In the genomic region with DNA sequence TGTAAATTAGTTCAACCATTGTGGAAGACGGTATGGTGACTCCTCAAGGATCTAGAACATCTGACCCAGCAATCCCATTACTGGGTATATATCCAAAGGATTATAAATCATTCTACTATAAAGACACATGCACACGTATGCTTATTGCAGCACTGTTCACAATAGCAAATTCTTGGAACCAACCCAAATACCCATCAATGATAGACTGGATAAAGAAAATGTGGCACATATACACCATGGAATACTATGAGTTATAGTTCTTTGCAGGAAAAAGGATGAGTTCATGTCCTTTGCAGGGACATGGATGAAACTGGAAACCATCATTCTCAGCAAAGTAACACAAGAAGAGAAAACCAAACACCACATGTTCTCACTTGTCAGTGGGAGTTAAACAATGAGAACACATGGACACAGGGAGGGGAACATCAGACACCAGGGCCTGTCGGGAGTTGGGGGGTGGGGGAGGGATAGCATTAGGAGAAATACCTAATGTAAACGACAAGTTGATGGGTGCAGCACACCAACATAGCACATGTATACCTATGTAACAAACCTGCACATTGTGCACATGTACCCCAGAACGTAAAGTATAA, we compare ENCODE assay signal across 13 cellular contexts. TPM values are rescaled to one million over a fixed set of nuclear protein-coding genes. Genes with fewer than 3 reads are reported as not detected.
"Had no signal": no experiment of that assay in that cellular context is flagged by ENCODE, and none has a peak within 500 bp of the region (broad histone marks: within the 10 kb centered on the region; RNA-seq: fewer than 3 reads in every experiment).

No MANE protein-coding gene starts in this region.

RNA-seq across cellular contexts. Expression of a gene that starts 28.5 kb away (rescaled TPM):
- total RNA-seq: epithelial cell of proximal tubule; esophagus muscularis mucosa; left lobe of liver; lung microvascular endothelial cell; naive thymus-derived CD4-positive, alpha-beta T cell; occipital lobe; right lobe of liver; skeletal muscle tissue; stomach; temporal lobe; thyroid gland; vagina had no signal
- polyA plus RNA-seq: naive thymus-derived CD4-positive, alpha-beta T cell; neural cell; stomach had no signal
